Comparison of ENCODE assay signal across 9 cellular contexts in genomic region chr1:236981431-236981830, GRCh38. TPM values are rescaled to one million over a fixed set of nuclear protein-coding genes. Genes with fewer than 3 reads are reported as not detected.
"Had no signal": no experiment of that assay in that cellular context is flagged by ENCODE, and none has a peak within 500 bp of the region (broad histone marks: within the 10 kb centered on the region; RNA-seq: fewer than 3 reads in every experiment).

No MANE protein-coding gene starts in this region.

RNA-seq across cellular contexts. Expression of gene MT1HL1, which starts 22.8 kb away (rescaled TPM):
- total RNA-seq: LHCN-M2, MCF 10A, NCI-H460, OCI-LY7, PC-9, Right ventricle myocardium inferior, RPMI7951, SJCRH30, SK-MEL-5 had no signal
